22 cellular contexts compared by ENCODE assay signal in genomic region chr21:40672602-40673001, GRCh38.
"Had no signal": no experiment of that assay in that cellular context is flagged by ENCODE, and none has a peak within 500 bp of the region (broad histone marks: within the 10 kb centered on the region; RNA-seq: fewer than 3 reads in every experiment).

No MANE protein-coding gene starts in this region.

- ATAC-seq: Right ventricle myocardium inferior, SK-N-SH treated with all-trans-retinoic acid at 6 μM for 48 hours had no signal

- H3K27me3 ChIP-seq: Peyer's patch, SJCRH30 had no signal

- H3K4me1 ChIP-seq: Peyer's patch had no signal

- DNase-seq: KBM-7; MV-4-11; NCI-H1048; NCI-H1105; NCI-H1417; NCI-H1436 treated with DMSO at 0.1 percent for 48 hours; NCI-H1694; NCI-H187 treated with DMSO at 0.1 percent for 48 hours; NCI-H2029 treated with DMSO at 0.1 percent for 48 hours; NCI-H2171 treated with DMSO at 0.1 percent for 48 hours; NCI-H226; NCI-H446; NCI-H510A; NCI-H524 treated with DMSO at 0.1 percent for 48 hours; NCI-H774; NK-92 treated with Interleukin-12 subunit alpha and Interleukin-12 subunit beta, amount 100 ng/mL, for 24 hours; PC-9; Peyer's patch; SHP77 treated with DMSO at 0.1 percent for 48 hours; SJCRH30 had no signal

- H3K27ac ChIP-seq: PC-9, Peyer's patch, SJCRH30 had no signal
